ENCODE assay signal across 1 cellular context in the genomic region with DNA sequence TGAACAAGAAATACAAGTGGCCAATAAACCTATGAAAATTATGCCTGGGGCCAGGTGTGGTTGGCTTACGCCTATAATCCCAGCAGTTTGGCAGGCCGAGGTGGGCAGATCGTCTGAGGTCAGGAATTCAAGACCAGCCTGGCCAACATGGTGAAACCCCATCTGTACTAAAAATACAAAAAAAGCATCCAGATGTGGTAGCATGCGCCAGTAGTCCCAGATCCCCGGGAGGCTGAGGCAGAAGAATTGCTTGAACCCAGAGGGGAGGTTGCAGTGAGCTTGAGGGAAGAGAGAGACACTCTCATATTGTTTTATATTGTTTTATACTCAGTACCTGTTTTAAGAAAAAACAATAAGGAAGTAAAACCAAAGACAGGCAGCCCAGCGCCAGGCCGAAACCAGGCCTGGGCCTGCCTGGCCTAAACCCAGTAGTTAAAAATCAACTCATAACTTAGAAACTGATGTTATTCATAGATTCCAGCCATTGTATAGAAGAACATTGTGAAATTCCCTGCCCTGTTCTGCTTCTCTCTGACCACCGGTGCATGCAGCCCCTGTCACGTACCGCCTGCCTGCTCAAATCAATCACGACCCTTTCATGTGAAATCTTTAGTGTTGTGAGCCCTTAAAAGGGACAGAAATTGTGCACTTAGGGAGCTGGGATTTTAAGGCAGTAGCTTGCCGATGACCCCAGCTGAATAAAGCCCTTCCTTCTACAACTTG.
A peak's percentile ranks its signal among the peaks of the same experiment; 100 is the strongest.
TF ChIP-seq lines count a peak whose summit lies in the region.
"Not testable (repeated sequence)": the region's sequence is repeated elsewhere in the genome, so short reads cannot be mapped to it uniquely, and the experiment has no call there.

No MANE protein-coding gene starts in this region.

TF ChIP-seq in HepG2, 621 proteins besides CTCF, POLR2A, EP300 and RAD21 (continued from another document and continues in another):
- TF ChIP-seq, protein P1, sequence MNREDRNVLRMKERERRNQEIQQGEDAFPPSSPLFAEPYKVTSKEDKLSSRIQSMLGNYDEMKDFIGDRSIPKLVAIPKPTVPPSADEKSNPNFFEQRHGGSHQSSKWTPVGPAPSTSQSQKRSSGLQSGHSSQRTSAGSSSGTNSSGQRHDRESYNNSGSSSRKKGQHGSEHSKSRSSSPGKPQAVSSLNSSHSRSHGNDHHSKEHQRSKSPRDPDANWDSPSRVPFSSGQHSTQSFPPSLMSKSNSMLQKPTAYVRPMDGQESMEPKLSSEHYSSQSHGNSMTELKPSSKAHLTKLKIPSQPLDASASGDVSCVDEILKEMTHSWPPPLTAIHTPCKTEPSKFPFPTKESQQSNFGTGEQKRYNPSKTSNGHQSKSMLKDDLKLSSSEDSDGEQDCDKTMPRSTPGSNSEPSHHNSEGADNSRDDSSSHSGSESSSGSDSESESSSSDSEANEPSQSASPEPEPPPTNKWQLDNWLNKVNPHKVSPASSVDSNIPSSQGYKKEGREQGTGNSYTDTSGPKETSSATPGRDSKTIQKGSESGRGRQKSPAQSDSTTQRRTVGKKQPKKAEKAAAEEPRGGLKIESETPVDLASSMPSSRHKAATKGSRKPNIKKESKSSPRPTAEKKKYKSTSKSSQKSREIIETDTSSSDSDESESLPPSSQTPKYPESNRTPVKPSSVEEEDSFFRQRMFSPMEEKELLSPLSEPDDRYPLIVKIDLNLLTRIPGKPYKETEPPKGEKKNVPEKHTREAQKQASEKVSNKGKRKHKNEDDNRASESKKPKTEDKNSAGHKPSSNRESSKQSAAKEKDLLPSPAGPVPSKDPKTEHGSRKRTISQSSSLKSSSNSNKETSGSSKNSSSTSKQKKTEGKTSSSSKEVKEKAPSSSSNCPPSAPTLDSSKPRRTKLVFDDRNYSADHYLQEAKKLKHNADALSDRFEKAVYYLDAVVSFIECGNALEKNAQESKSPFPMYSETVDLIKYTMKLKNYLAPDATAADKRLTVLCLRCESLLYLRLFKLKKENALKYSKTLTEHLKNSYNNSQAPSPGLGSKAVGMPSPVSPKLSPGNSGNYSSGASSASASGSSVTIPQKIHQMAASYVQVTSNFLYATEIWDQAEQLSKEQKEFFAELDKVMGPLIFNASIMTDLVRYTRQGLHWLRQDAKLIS (CRISPR knock-in tag; IDR thresholded peaks at IDR 0.05), result 0 out of 2 replicates have a peak, but pooled peaks have one; percentile 15
- TF ChIP-seq DMAP1 (CRISPR knock-in tag; IDR thresholded peaks at IDR 0.05) (peak; percentile 8; the same call in 1 of the 2 replicates), RFXANK (CRISPR knock-in tag; IDR thresholded peaks at IDR 0.05) (0 out of 2 replicates have a peak, but pooled peaks have one; percentile 56), SPEN (CRISPR knock-in tag; IDR thresholded peaks at IDR 0.05; ENCODE audit: low read depth) (peak; percentile 42; the same call in 1 of the 2 replicates), GFI1 (CRISPR knock-in tag; IDR thresholded peaks at IDR 0.05; ENCODE audit: borderline replicate concordance) (peak; percentile 50; the same call in 1 of the 2 replicates), PHF8 (CRISPR knock-in tag; IDR thresholded peaks at IDR 0.05) (peak; percentile 8; the same call in 1 of the 2 replicates), ATF7-NPFF (CRISPR knock-in tag; IDR thresholded peaks at IDR 0.05; ENCODE audit: low read depth) (0 out of 2 replicates have a peak, but pooled peaks have one; percentile 24), NR2F6 (CRISPR knock-in tag; IDR thresholded peaks at IDR 0.05) (peak; percentile 47; the same call in 1 of the 2 replicates), GATAD2A (CRISPR knock-in tag; IDR thresholded peaks at IDR 0.05) (peak; percentile 28), CEBPG (CRISPR knock-in tag; IDR thresholded peaks at IDR 0.05) (peak; percentile 73), ELF3 (CRISPR knock-in tag; IDR thresholded peaks at IDR 0.05) (peak; percentile 15; the same call in 1 of the 2 replicates), NONO (CRISPR knock-in tag; conservative IDR thresholded peaks at IDR 0.05) (0 out of 2 replicates have a peak, but pooled peaks have one; percentile 17), ARID2 (CRISPR knock-in tag; IDR thresholded peaks at IDR 0.05; ENCODE audit: borderline replicate concordance) (peak; percentile 30; the same call in 1 of the 2 replicates), ZNF432 (CRISPR knock-in tag; IDR thresholded peaks at IDR 0.05; ENCODE audit: borderline replicate concordance) (0 out of 2 replicates have a peak, but pooled peaks have one; percentile 59), MYC (CRISPR knock-in tag; IDR thresholded peaks at IDR 0.05; ENCODE audit: borderline replicate concordance) (peak; percentile 25; the same call in 1 of the 2 replicates)
- TF ChIP-seq, protein P2, sequence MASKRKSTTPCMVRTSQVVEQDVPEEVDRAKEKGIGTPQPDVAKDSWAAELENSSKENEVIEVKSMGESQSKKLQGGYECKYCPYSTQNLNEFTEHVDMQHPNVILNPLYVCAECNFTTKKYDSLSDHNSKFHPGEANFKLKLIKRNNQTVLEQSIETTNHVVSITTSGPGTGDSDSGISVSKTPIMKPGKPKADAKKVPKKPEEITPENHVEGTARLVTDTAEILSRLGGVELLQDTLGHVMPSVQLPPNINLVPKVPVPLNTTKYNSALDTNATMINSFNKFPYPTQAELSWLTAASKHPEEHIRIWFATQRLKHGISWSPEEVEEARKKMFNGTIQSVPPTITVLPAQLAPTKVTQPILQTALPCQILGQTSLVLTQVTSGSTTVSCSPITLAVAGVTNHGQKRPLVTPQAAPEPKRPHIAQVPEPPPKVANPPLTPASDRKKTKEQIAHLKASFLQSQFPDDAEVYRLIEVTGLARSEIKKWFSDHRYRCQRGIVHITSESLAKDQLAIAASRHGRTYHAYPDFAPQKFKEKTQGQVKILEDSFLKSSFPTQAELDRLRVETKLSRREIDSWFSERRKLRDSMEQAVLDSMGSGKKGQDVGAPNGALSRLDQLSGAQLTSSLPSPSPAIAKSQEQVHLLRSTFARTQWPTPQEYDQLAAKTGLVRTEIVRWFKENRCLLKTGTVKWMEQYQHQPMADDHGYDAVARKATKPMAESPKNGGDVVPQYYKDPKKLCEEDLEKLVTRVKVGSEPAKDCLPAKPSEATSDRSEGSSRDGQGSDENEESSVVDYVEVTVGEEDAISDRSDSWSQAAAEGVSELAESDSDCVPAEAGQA (IDR thresholded peaks at IDR 0.05; ENCODE audit: low read depth), result 0 out of 2 replicates have a peak, but pooled peaks have one; percentile 19
- TF ChIP-seq, protein P2 (CRISPR knock-in tag; IDR thresholded peaks at IDR 0.05; ENCODE audit: borderline replicate concordance), result not testable (repeated sequence)
- TF ChIP-seq, protein P3, sequence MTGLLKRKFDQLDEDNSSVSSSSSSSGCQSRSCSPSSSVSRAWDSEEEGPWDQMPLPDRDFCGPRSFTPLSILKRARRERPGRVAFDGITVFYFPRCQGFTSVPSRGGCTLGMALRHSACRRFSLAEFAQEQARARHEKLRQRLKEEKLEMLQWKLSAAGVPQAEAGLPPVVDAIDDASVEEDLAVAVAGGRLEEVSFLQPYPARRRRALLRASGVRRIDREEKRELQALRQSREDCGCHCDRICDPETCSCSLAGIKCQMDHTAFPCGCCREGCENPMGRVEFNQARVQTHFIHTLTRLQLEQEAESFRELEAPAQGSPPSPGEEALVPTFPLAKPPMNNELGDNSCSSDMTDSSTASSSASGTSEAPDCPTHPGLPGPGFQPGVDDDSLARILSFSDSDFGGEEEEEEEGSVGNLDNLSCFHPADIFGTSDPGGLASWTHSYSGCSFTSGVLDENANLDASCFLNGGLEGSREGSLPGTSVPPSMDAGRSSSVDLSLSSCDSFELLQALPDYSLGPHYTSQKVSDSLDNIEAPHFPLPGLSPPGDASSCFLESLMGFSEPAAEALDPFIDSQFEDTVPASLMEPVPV (CRISPR knock-in tag; IDR thresholded peaks at IDR 0.05), result 0 out of 2 replicates have a peak, but pooled peaks have one; percentile 20
- not testable (repeated sequence) for TF ChIP-seq NR2F6, NONO (IDR thresholded peaks at IDR 0.05)
- TF ChIP-seq, protein P4, sequence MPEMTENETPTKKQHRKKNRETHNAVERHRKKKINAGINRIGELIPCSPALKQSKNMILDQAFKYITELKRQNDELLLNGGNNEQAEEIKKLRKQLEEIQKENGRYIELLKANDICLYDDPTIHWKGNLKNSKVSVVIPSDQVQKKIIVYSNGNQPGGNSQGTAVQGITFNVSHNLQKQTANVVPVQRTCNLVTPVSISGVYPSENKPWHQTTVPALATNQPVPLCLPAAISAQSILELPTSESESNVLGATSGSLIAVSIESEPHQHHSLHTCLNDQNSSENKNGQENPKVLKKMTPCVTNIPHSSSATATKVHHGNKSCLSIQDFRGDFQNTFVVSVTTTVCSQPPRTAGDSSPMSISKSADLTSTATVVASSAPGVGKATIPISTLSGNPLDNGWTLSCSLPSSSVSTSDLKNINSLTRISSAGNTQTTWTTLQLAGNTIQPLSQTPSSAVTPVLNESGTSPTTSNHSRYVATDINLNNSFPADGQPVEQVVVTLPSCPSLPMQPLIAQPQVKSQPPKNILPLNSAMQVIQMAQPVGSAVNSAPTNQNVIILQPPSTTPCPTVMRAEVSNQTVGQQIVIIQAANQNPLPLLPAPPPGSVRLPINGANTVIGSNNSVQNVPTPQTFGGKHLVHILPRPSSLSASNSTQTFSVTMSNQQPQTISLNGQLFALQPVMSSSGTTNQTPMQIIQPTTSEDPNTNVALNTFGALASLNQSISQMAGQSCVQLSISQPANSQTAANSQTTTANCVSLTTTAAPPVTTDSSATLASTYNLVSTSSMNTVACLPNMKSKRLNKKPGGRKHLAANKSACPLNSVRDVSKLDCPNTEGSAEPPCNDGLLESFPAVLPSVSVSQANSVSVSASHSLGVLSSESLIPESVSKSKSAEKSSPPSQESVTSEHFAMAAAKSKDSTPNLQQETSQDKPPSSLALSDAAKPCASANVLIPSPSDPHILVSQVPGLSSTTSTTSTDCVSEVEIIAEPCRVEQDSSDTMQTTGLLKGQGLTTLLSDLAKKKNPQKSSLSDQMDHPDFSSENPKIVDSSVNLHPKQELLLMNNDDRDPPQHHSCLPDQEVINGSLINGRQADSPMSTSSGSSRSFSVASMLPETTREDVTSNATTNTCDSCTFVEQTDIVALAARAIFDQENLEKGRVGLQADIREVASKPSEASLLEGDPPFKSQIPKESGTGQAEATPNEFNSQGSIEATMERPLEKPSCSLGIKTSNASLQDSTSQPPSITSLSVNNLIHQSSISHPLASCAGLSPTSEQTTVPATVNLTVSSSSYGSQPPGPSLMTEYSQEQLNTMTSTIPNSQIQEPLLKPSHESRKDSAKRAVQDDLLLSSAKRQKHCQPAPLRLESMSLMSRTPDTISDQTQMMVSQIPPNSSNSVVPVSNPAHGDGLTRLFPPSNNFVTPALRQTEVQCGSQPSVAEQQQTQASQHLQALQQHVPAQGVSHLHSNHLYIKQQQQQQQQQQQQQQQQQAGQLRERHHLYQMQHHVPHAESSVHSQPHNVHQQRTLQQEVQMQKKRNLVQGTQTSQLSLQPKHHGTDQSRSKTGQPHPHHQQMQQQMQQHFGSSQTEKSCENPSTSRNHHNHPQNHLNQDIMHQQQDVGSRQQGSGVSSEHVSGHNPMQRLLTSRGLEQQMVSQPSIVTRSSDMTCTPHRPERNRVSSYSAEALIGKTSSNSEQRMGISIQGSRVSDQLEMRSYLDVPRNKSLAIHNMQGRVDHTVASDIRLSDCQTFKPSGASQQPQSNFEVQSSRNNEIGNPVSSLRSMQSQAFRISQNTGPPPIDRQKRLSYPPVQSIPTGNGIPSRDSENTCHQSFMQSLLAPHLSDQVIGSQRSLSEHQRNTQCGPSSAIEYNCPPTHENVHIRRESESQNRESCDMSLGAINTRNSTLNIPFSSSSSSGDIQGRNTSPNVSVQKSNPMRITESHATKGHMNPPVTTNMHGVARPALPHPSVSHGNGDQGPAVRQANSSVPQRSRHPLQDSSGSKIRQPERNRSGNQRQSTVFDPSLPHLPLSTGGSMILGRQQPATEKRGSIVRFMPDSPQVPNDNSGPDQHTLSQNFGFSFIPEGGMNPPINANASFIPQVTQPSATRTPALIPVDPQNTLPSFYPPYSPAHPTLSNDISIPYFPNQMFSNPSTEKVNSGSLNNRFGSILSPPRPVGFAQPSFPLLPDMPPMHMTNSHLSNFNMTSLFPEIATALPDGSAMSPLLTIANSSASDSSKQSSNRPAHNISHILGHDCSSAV (CRISPR knock-in tag; IDR thresholded peaks at IDR 0.05; ENCODE audit: borderline replicate concordance), result peak; percentile 52; the same call in 1 of the 2 replicates
- TF ChIP-seq, protein P5, sequence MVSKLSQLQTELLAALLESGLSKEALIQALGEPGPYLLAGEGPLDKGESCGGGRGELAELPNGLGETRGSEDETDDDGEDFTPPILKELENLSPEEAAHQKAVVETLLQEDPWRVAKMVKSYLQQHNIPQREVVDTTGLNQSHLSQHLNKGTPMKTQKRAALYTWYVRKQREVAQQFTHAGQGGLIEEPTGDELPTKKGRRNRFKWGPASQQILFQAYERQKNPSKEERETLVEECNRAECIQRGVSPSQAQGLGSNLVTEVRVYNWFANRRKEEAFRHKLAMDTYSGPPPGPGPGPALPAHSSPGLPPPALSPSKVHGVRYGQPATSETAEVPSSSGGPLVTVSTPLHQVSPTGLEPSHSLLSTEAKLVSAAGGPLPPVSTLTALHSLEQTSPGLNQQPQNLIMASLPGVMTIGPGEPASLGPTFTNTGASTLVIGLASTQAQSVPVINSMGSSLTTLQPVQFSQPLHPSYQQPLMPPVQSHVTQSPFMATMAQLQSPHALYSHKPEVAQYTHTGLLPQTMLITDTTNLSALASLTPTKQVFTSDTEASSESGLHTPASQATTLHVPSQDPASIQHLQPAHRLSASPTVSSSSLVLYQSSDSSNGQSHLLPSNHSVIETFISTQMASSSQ (IDR thresholded peaks at IDR 0.05; ENCODE audit: low read depth), result peak; percentile 59
- TF ChIP-seq, protein P5 (CRISPR knock-in tag; IDR thresholded peaks at IDR 0.05; ENCODE audit: borderline replicate concordance), result not testable (repeated sequence)
